ENCODE assay signal across 2 cellular contexts in the genomic region with DNA sequence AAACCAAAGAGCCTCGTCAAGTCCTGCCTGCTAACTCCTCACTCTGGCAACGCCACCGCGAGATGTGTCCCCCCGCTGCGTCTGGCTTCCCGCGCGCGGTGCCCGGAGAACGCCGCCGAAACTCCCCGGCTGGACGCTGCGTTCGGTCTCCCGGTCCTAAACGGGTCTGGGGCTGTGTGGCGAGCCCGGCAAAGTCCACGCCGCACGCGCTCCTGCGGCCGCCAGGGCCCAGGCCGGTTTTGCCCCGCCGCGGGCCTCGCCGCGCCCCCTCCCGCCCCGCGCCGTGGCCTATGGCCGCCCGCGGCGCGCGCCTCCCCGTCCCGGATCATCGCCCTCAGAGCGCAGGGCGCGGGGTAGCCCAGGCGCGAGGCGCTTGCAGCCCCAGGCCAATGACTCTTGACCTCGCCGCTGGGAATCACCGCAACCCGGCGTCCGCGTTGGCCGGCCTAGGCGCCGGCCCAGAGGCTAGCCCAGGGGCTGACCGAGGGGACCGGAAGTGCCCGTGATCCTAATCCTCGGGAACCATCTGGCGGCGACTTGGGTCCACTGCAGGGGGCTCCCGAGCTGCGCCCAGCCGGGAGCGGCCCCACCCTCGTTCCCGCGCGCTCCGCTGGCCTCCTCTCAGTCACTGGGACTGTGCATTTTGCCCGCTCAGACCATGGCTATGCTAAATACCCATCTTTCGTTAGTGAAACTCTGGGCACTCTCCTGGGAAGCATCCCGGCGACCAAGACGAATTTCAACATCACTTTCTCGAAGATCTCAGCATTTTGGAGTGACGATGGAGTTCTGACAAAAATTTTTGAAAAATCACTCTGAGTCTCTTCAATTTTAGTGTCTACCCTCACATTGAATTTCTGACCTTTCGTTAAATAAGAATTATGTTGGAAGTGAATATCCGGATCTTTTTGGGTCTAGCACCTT.
TF ChIP-seq lines count a peak whose summit lies in the region.

A gene (minus strand): TSS at position 214 of the 924 bp plus-strand sequence. CDS start 266 bp downstream, outside the sequence.

TF ChIP-seq in SK-N-SH treated with all-trans-retinoic acid at 6 μM for 48 hours, 23 proteins besides CTCF, POLR2A, EP300 and RAD21 (continued from another document):
- TF ChIP-seq, protein P1, sequence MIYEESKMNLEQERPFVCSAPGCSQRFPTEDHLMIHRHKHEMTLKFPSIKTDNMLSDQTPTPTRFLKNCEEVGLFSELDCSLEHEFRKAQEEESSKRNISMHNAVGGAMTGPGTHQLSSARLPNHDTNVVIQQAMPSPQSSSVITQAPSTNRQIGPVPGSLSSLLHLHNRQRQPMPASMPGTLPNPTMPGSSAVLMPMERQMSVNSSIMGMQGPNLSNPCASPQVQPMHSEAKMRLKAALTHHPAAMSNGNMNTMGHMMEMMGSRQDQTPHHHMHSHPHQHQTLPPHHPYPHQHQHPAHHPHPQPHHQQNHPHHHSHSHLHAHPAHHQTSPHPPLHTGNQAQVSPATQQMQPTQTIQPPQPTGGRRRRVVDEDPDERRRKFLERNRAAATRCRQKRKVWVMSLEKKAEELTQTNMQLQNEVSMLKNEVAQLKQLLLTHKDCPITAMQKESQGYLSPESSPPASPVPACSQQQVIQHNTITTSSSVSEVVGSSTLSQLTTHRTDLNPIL (CRISPR knock-in tag; IDR thresholded peaks at IDR 0.05; ENCODE audit: low read depth) = no peak
- TF ChIP-seq ZNF8 (CRISPR knock-in tag; IDR thresholded peaks at IDR 0.05) (no peak), ESRRG (CRISPR knock-in tag; IDR thresholded peaks at IDR 0.05) (no peak), ARNTL (CRISPR knock-in tag; IDR thresholded peaks at IDR 0.05; ENCODE audit: borderline replicate concordance, low read depth) (no peak), GLIS3 (CRISPR knock-in tag; IDR thresholded peaks at IDR 0.05) (no peak), CSDC2 (CRISPR knock-in tag; IDR thresholded peaks at IDR 0.05) (no peak), PPARA (CRISPR knock-in tag; IDR thresholded peaks at IDR 0.05; ENCODE audit: borderline replicate concordance) (no peak)
- TF ChIP-seq, protein P2, sequence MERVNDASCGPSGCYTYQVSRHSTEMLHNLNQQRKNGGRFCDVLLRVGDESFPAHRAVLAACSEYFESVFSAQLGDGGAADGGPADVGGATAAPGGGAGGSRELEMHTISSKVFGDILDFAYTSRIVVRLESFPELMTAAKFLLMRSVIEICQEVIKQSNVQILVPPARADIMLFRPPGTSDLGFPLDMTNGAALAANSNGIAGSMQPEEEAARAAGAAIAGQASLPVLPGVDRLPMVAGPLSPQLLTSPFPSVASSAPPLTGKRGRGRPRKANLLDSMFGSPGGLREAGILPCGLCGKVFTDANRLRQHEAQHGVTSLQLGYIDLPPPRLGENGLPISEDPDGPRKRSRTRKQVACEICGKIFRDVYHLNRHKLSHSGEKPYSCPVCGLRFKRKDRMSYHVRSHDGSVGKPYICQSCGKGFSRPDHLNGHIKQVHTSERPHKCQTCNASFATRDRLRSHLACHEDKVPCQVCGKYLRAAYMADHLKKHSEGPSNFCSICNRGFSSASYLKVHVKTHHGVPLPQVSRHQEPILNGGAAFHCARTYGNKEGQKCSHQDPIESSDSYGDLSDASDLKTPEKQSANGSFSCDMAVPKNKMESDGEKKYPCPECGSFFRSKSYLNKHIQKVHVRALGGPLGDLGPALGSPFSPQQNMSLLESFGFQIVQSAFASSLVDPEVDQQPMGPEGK (CRISPR knock-in tag; IDR thresholded peaks at IDR 0.05; ENCODE audit: borderline replicate concordance) = peak; percentile 71; the same call in 1 of the 2 replicates
TF ChIP-seq in SK-N-SH treated with all-trans-retinoic acid at 6 μM for 48 hours: peak in this region for 1.

TF ChIP-seq in HepG2, 621 proteins besides CTCF, POLR2A, EP300 and RAD21 (continued from another document and continues in another):
- TF ChIP-seq TMF1 (CRISPR knock-in tag; IDR thresholded peaks at IDR 0.05; ENCODE audit: low read depth) = 0 out of 2 replicates have a peak, but pooled peaks have one; percentile 52
- TF ChIP-seq, protein P3, sequence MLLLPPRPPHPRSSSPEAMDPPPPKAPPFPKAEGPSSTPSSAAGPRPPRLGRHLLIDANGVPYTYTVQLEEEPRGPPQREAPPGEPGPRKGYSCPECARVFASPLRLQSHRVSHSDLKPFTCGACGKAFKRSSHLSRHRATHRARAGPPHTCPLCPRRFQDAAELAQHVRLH (CRISPR knock-in tag; IDR thresholded peaks at IDR 0.05; ENCODE audit: borderline replicate concordance, low read depth) = peak; percentile 71; the same call in 1 of the 2 replicates
- no peak for TF ChIP-seq ZNF274 (CRISPR knock-in tag; IDR thresholded peaks at IDR 0.05)
- TF ChIP-seq ZNF335 (CRISPR knock-in tag; IDR thresholded peaks at IDR 0.05) = peak; percentile 49; the same call in 1 of the 2 replicates
- TF ChIP-seq, protein P4, sequence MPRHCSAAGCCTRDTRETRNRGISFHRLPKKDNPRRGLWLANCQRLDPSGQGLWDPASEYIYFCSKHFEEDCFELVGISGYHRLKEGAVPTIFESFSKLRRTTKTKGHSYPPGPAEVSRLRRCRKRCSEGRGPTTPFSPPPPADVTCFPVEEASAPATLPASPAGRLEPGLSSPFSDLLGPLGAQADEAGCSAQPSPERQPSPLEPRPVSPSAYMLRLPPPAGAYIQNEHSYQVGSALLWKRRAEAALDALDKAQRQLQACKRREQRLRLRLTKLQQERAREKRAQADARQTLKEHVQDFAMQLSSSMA (CRISPR knock-in tag; IDR thresholded peaks at IDR 0.05) = no peak
- TF ChIP-seq ZNF543 (CRISPR knock-in tag; IDR thresholded peaks at IDR 0.05) = peak; percentile 85
- no peak for TF ChIP-seq SOX13 (IDR thresholded peaks at IDR 0.05)
- TF ChIP-seq SOX13 (CRISPR knock-in tag; conservative IDR thresholded peaks at IDR 0.05 in 1 of 2, IDR thresholded peaks at IDR 0.05 in 1 of 2) = 0 out of 4 replicates have a peak, but pooled peaks of 1 of the 2 experiments have one; percentile 16
- TF ChIP-seq, protein P5, sequence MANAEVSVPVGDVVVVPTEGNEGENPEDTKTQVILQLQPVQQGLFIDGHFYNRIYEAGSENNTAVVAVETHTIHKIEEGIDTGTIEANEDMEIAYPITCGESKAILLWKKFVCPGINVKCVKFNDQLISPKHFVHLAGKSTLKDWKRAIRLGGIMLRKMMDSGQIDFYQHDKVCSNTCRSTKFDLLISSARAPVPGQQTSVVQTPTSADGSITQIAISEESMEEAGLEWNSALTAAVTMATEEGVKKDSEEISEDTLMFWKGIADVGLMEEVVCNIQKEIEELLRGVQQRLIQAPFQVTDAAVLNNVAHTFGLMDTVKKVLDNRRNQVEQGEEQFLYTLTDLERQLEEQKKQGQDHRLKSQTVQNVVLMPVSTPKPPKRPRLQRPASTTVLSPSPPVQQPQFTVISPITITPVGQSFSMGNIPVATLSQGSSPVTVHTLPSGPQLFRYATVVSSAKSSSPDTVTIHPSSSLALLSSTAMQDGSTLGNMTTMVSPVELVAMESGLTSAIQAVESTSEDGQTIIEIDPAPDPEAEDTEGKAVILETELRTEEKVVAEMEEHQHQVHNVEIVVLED (CRISPR knock-in tag; IDR thresholded peaks at IDR 0.05; ENCODE audit: borderline replicate concordance) = no peak; the same call in 1 of the 2 replicates
- TF ChIP-seq ONECUT2 (CRISPR knock-in tag; IDR thresholded peaks at IDR 0.05) = no peak
- TF ChIP-seq RELA (CRISPR knock-in tag; IDR thresholded peaks at IDR 0.05) = no peak
- TF ChIP-seq CCDC6 (CRISPR knock-in tag; IDR thresholded peaks at IDR 0.05) = peak; percentile 58; the same call in 1 of the 2 replicates
- no peak for TF ChIP-seq PHF5A (CRISPR knock-in tag; IDR thresholded peaks at IDR 0.05; ENCODE audit: low read depth, unreplicated experiment)
- 0 out of 2 replicates have a peak, but pooled peaks have one; percentile 17 for TF ChIP-seq ZNF317 (CRISPR knock-in tag; IDR thresholded peaks at IDR 0.05)
- TF ChIP-seq, protein P6, sequence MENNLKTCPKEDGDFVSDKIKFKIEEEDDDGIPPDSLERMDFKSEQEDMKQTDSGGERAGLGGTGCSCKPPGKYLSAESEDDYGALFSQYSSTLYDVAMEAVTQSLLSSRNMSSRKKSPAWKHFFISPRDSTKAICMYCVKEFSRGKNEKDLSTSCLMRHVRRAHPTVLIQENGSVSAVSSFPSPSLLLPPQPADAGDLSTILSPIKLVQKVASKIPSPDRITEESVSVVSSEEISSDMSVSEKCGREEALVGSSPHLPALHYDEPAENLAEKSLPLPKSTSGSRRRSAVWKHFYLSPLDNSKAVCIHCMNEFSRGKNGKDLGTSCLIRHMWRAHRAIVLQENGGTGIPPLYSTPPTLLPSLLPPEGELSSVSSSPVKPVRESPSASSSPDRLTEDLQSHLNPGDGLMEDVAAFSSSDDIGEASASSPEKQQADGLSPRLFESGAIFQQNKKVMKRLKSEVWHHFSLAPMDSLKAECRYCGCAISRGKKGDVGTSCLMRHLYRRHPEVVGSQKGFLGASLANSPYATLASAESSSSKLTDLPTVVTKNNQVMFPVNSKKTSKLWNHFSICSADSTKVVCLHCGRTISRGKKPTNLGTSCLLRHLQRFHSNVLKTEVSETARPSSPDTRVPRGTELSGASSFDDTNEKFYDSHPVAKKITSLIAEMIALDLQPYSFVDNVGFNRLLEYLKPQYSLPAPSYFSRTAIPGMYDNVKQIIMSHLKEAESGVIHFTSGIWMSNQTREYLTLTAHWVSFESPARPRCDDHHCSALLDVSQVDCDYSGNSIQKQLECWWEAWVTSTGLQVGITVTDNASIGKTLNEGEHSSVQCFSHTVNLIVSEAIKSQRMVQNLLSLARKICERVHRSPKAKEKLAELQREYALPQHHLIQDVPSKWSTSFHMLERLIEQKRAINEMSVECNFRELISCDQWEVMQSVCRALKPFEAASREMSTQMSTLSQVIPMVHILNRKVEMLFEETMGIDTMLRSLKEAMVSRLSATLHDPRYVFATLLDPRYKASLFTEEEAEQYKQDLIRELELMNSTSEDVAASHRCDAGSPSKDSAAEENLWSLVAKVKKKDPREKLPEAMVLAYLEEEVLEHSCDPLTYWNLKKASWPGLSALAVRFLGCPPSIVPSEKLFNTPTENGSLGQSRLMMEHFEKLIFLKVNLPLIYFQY (CRISPR knock-in tag; IDR thresholded peaks at IDR 0.05; ENCODE audit: borderline replicate concordance) = 0 out of 2 replicates have a peak, but pooled peaks have one; percentile 71
- no peak for TF ChIP-seq NFE2L2 (IDR thresholded peaks at IDR 0.05; ENCODE audit: low read length)
- TF ChIP-seq PAWR (CRISPR knock-in tag; IDR thresholded peaks at IDR 0.05; ENCODE audit: borderline replicate concordance) = no peak
- TF ChIP-seq, protein P7, sequence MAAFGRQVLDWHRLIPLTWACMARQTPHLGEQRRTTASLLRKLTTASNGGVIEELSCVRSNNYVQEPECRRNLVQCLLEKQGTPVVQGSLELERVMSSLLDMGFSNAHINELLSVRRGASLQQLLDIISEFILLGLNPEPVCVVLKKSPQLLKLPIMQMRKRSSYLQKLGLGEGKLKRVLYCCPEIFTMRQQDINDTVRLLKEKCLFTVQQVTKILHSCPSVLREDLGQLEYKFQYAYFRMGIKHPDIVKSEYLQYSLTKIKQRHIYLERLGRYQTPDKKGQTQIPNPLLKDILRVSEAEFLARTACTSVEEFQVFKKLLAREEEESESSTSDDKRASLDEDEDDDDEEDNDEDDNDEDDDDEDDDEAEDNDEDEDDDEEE (CRISPR knock-in tag; IDR thresholded peaks at IDR 0.05) = no peak
- peak; percentile 67 for TF ChIP-seq HNRNPLL (IDR thresholded peaks at IDR 0.05; ENCODE audit: low read depth, low read length, poor library complexity, severe bottlenecking)
- no peak for TF ChIP-seq ZNF3 (CRISPR knock-in tag; IDR thresholded peaks at IDR 0.05)
- TF ChIP-seq NFRKB (IDR thresholded peaks at IDR 0.05) = no peak
- no peak for TF ChIP-seq HNF4G (IDR thresholded peaks at IDR 0.05; ENCODE audit: borderline replicate concordance, low read depth, low read length)
- no peak for TF ChIP-seq HNF4G (CRISPR knock-in tag; IDR thresholded peaks at IDR 0.05; ENCODE audit: borderline replicate concordance, low read depth)
- TF ChIP-seq MBNL3 (CRISPR knock-in tag; conservative IDR thresholded peaks at IDR 0.05) = no peak
- no peak for TF ChIP-seq ZNF446 (CRISPR knock-in tag; IDR thresholded peaks at IDR 0.05)
- no peak for TF ChIP-seq ZNF296 (CRISPR knock-in tag; conservative IDR thresholded peaks at IDR 0.05)
- peak; percentile 75; the same call in 1 of the 2 replicates for TF ChIP-seq PAX8 (CRISPR knock-in tag; IDR thresholded peaks at IDR 0.05; ENCODE audit: borderline replicate concordance)
- TF ChIP-seq IRX3 (CRISPR knock-in tag; IDR thresholded peaks at IDR 0.05; ENCODE audit: borderline replicate concordance, low read depth) = 0 out of 2 replicates have a peak, but pooled peaks have one; percentile 38
- TF ChIP-seq ZFP1 (CRISPR knock-in tag; IDR thresholded peaks at IDR 0.05) = no peak
- TF ChIP-seq, protein P8, sequence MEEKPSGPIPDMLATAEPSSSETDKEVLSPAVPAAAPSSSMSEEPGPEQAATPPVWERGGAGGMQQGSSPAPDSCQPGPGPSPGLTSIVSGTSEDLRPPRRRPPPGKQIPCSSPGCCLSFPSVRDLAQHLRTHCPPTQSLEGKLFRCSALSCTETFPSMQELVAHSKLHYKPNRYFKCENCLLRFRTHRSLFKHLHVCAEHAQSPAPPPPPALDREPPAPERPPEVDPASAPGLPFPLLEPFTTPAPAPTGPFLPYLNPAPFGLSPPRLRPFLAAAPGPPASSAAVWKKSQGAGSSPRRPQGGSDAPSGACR (CRISPR knock-in tag; IDR thresholded peaks at IDR 0.05) = no peak
- TF ChIP-seq NFYC (CRISPR knock-in tag; IDR thresholded peaks at IDR 0.05) = no peak
- TF ChIP-seq ZNF577 (CRISPR knock-in tag; IDR thresholded peaks at IDR 0.05; ENCODE audit: borderline replicate concordance, low read depth) = no peak
- TF ChIP-seq TBX3 (IDR thresholded peaks at IDR 0.05; ENCODE audit: borderline replicate concordance) = no peak
- TF ChIP-seq, protein P9, sequence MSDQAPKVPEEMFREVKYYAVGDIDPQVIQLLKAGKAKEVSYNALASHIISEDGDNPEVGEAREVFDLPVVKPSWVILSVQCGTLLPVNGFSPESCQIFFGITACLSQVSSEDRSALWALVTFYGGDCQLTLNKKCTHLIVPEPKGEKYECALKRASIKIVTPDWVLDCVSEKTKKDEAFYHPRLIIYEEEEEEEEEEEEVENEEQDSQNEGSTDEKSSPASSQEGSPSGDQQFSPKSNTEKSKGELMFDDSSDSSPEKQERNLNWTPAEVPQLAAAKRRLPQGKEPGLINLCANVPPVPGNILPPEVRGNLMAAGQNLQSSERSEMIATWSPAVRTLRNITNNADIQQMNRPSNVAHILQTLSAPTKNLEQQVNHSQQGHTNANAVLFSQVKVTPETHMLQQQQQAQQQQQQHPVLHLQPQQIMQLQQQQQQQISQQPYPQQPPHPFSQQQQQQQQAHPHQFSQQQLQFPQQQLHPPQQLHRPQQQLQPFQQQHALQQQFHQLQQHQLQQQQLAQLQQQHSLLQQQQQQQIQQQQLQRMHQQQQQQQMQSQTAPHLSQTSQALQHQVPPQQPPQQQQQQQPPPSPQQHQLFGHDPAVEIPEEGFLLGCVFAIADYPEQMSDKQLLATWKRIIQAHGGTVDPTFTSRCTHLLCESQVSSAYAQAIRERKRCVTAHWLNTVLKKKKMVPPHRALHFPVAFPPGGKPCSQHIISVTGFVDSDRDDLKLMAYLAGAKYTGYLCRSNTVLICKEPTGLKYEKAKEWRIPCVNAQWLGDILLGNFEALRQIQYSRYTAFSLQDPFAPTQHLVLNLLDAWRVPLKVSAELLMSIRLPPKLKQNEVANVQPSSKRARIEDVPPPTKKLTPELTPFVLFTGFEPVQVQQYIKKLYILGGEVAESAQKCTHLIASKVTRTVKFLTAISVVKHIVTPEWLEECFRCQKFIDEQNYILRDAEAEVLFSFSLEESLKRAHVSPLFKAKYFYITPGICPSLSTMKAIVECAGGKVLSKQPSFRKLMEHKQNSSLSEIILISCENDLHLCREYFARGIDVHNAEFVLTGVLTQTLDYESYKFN (CRISPR knock-in tag; conservative IDR thresholded peaks at IDR 0.05) = 0 out of 2 replicates have a peak, but pooled peaks have one; percentile 18
- 0 out of 2 replicates have a peak, but pooled peaks have one; percentile 53 for TF ChIP-seq PRMT3 (CRISPR knock-in tag; IDR thresholded peaks at IDR 0.05; ENCODE audit: borderline replicate concordance, low read depth)
- TF ChIP-seq BCL6 (CRISPR knock-in tag; IDR thresholded peaks at IDR 0.05) = peak; percentile 33; the same call in 1 of the 2 replicates
- TF ChIP-seq ZNF12 (CRISPR knock-in tag; IDR thresholded peaks at IDR 0.05) = peak; percentile 62
- TF ChIP-seq ETV6 (CRISPR knock-in tag; conservative IDR thresholded peaks at IDR 0.05) = no peak
